ENCODE assay signal across 7 cellular contexts in the genomic region with DNA sequence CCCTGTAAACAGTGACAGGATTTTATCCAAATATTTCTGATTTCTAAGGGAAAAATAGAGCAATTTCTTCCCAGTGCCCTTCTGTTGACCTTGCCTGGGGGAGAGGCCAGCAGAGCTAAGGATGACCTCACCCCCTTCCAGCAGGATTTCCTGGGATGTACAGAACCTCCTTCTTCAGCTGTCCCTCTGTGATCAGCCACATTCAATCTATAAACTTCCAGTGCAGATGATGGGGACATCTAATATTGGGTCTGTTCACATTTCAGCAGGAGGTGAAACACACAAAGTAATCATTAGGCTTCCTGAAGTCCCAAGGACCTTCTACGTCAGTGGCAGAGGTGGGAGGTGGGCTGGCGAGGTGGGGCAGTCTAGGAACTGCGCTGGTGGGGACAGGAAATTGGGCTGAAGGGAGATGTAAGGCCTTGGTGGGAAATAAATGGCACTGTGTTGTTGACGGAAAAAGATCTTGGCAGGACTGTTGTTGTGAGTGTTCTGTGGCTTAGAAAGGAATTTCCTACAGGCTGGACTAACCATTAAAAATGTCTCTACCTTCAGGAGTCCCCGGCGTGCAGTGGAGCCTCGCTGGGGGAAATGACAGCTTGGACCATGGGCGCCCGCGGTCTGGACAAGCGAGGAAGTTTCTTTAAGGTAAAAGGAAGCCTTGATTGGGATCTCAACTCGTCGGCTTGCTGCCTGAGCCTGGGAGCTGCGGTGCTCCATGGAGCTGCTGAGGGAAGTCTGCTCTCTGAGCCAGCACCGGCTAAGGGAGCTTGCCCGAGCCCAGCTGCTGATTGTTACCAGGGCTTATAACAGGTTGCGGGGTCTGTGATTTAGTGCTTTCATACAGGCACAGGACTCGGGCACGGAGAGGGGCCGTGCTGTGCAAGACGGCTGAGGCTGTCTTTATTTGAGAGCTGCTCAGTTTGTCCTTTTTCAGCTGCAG.
DNase-seq lines count a peak whose midpoint lies in the region; ATAC-seq and TF ChIP-seq lines count a peak whose summit lies in the region.

No MANE protein-coding gene starts in this region.

- peaks cover 0 to 38% (median 5%) of the 10 kb centered on the region in 4 donors for H3K36me3 ChIP-seq in upper lobe of left lung

- peak in 2 of 4 donors; percentile 48 to 73 for TF ChIP-seq EP300 in upper lobe of left lung (IDR thresholded peaks at IDR 0.05)

- DNase-seq in NCI-H2029 treated with DMSO at 0.1 percent for 48 hours (lab: John Stamatoyannopoulos, UW) (peak; percentile 16), dermis microvascular lymphatic vessel endothelial cell (ENCODE audit: low read depth in 2 of 2) (peak; percentile 86 to 97), medulla oblongata (ENCODE audit: extremely low spot score) (peak; percentile 59), upper lobe of left lung (peak in 1 of 2 donors; percentile 42), SKM-1 treated with dmso at 0.1 percent for 144 hours (lab: John Stamatoyannopoulos, UW; ENCODE audit: unreplicated experiment) (no peak), NCI-H1417 treated with DMSO at 0.1 percent for 48 hours (lab: John Stamatoyannopoulos, UW) (no peak)

- H3K4me1 ChIP-seq in upper lobe of left lung, result peaks cover 49 to 66% (median 56%) of the 10 kb centered on the region in 4 donors

- WGBS in upper lobe of left lung, 2 donors, result 29 to 31% methylated on average over 15 to 21 of the region's 21 CpGs

- H3K27me3 ChIP-seq in upper lobe of left lung, result no peaks in the 10 kb centered on the region

- TF ChIP-seq POLR2A in upper lobe of left lung (IDR thresholded peaks at IDR 0.05), result peak in 1 of 4 donors; percentile 28

- no peaks in the 10 kb centered on the region for H3K9me3 ChIP-seq in upper lobe of left lung

- peak overlapping the region; percentile 77 to 91 (median 87) for H3K27ac ChIP-seq in upper lobe of left lung

- ATAC-seq in upper lobe of left lung (ENCODE audit: low FRiP score in 2 of 2) (peak; percentile 64 to 69), GM18907 (IDR thresholded peaks at IDR 0.05; ENCODE audit: unreplicated experiment) (no peak)

- peak overlapping the region; percentile 33 to 45 (median 39) for H3K4me3 ChIP-seq in upper lobe of left lung

- TF ChIP-seq CTCF in upper lobe of left lung (IDR thresholded peaks at IDR 0.05), result no peak

Comparison
In these comparisons a context has a peak if more than half of its experiments do, and no peak if none do; other contexts are left out.
1. DNase-seq: peak in NCI-H2029 treated with DMSO at 0.1 percent for 48 hours (single experiment), dermis microvascular lymphatic vessel endothelial cell (2 of 2) and medulla oblongata (single experiment); none in SKM-1 treated with dmso at 0.1 percent for 144 hours (single experiment) and NCI-H1417 treated with DMSO at 0.1 percent for 48 hours (single experiment).